ENCODE assay signal across 8 cellular contexts in the genomic region with DNA sequence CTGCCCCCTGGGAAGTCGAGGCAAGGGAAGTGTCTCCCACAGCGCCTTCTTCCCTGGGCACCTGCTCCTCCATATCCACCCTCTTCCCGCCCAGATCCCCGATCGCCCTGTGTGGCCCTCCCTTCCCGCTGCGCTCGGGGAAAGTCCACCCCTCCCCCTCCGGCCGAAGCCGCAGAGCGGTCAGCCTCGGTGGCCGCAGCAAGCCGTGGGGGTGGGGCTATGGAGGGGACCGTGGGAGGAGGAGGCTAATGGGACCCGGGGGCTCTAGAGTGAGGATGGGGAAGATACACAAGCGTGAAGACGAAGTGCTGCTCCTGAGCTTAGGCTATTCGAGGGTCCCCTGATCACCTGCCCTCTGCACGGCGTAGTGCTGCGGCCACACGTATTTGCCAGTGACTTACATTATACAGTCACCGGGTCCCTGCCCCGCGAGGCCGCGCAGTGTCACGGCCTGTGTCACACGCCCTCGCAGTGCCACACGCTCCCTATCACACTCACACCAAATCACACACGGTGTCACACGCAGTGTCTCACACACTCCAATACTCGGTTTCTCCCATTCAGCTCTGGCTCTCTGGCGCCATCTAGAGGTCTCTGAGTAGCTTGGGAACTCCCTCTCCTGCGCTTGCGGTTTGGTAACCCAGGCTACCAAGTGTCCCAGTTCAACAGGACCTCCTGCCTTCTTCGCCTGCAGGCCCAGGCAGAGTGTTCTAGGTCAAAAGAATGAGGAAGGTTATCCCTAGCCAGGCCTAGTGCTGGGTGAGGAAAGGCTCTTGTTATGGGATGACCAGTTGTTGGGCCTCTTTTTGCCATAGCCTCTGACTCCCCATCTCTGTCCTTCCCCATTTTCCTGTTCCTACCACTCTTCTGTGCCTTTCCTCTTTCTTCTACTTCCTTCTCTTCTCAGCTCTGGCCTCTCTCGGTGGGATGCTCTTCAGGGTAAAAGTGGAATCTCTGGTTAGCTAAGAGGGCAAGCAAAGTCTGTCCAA. TPM values are rescaled to one million over a fixed set of nuclear protein-coding genes. Genes with fewer than 3 reads are reported as not detected.
DNase-seq lines count a peak whose midpoint lies in the region; ATAC-seq and TF ChIP-seq lines count a peak whose summit lies in the region.

No MANE protein-coding gene starts in this region.

- DNase-seq in AG20443 (ENCODE audit: low spot score) (peak; percentile 85), NCI-H524 (lab: John Stamatoyannopoulos, UW) (peak; percentile 89 to 92), colonic mucosa (peak; percentile 98), left colon (peak; percentile 89 to 93)
- peak; percentile 91 for DNase-seq in activated CD4-positive, alpha-beta T cell treated with anti-CD3 and anti-CD28 coated beads for 48 hours
- DNase-seq in stimulated activated CD4-positive, alpha-beta T cell treated with anti-CD3 and anti-CD28 coated beads, Interleukin-1b, Interleukin-23, amount 100 ng/mL, for 24 hours (ENCODE audit: low read depth in 4 of 4, low spot score in 1 of 4): peak; percentile 77 to 87 (median 79)

- no peaks in the 10 kb centered on the region for H3K4me1 ChIP-seq in colonic mucosa

- H3K27me3 ChIP-seq in colonic mucosa: peaks cover 25% of the 10 kb centered on the region

- no peaks in the 10 kb centered on the region for H3K9me3 ChIP-seq in colonic mucosa

- H3K4me3 ChIP-seq in colonic mucosa: peak overlapping the region; percentile 73

- peak; percentile 97 for TF ChIP-seq CTCF in colonic mucosa (IDR thresholded peaks at IDR 0.05)

- H3K36me3 ChIP-seq in colonic mucosa: no peaks in the 10 kb centered on the region

- intact Hi-C loops in colonic mucosa (cut with DNase I): loop anchor here (5.0 kb wide), 1 partner anchor 37 kb away; no protein-coding TSS in a partner anchor
- intact Hi-C loops in left colon (cut with DNase I, micrococcal nuclease): loop anchor here in 1 of 2 donors (5.0 kb wide), 1 partner anchor 177 kb away; no protein-coding TSS in a partner anchor

- peak; percentile 86 for ATAC-seq in GM19035 (IDR thresholded peaks at IDR 0.05; ENCODE audit: unreplicated experiment)
- peak; percentile 80 for ATAC-seq in HG03432 (IDR thresholded peaks at IDR 0.05; ENCODE audit: unreplicated experiment)
- ATAC-seq in left colon: peak; percentile 43

- peak overlapping the region; percentile 94 for H3K27ac ChIP-seq in colonic mucosa

- H3K9ac ChIP-seq in colonic mucosa (ENCODE audit: low read depth in 2 of 2, low read length in 2 of 2): peak overlapping the region; percentile 73 to 85

RNA-seq across cellular contexts. Expression of gene PCDH1, which starts 0.9 kb away (rescaled TPM):
- total RNA-seq in colonic mucosa (100 to 1,000 TPM in 1 of 2 donors, 10 to 100 TPM in 1; 97.3 to 105 TPM), left colon (100 to 1,000 TPM; 133 to 147 TPM)

RNA-seq across cellular contexts. Expression of gene DELE1, which starts 44.6 kb away (rescaled TPM):
- total RNA-seq in colonic mucosa (10 to 100 TPM; 69.2 to 69.4 TPM), left colon (10 to 100 TPM; 77.8 to 99.1 TPM)

Comparison
In these comparisons a context has a peak if more than half of its experiments do, and no peak if none do; other contexts are left out.
1. Peak in every context shown above with its lines: DNase-seq, ATAC-seq, H3K4me3 ChIP-seq and H3K27ac ChIP-seq.